36 cellular contexts compared by ENCODE assay signal in genomic region chr4:10131202-10131601, GRCh38. TPM values are rescaled to one million over a fixed set of nuclear protein-coding genes. Genes with fewer than 3 reads are reported as not detected.
A peak's percentile ranks its signal among the peaks of the same experiment; 100 is the strongest.
DNase-seq lines count a peak whose midpoint lies in the region; ATAC-seq, FAIRE-seq and TF ChIP-seq lines count a peak whose summit lies in the region.
"Had no signal": no experiment of that assay in that cellular context is flagged by ENCODE, and none has a peak within 500 bp of the region (broad histone marks: within the 10 kb centered on the region; RNA-seq: fewer than 3 reads in every experiment).

No MANE protein-coding gene starts in this region.

- H3K18ac ChIP-seq in neuronal stem cell (ENCODE audit: low read length) = peak overlapping the region; percentile 55

- no peaks in the 10 kb centered on the region for H3K9me3 ChIP-seq in HepG2 (ENCODE audit: low read length)
- no peaks in the 10 kb centered on the region for H3K9me3 ChIP-seq in right lobe of liver
- no peaks in the 10 kb centered on the region for H3K9me3 ChIP-seq in K562 (replicated peaks; ENCODE audit: control insufficient read depth, insufficient read depth, low read depth, low read length)
- H3K9me3 ChIP-seq in neuronal stem cell (replicated peaks in 1 of 2; ENCODE audit: control insufficient read depth in 2 of 2, insufficient read depth in 1 of 2, low read depth in 1 of 2, low read length in 2 of 2) = no peaks in the 10 kb centered on the region
- H3K9me3 ChIP-seq: A549, BE2C, Caco-2 had no signal

- no peak overlapping the region for H3K4ac ChIP-seq in neuronal stem cell (ENCODE audit: low read length)

- TF ChIP-seq EP300 in HepG2 (IDR thresholded peaks at IDR 0.05; ENCODE audit: low read depth in 2 of 2, low read length in 2 of 2) (no peak), HepG2 (CRISPR knock-in tag; IDR thresholded peaks at IDR 0.05; ENCODE audit: borderline replicate concordance) (no peak), K562 (IDR thresholded peaks at IDR 0.05; ENCODE audit: low read length) (no peak)

- H4K20me1 ChIP-seq in HepG2 (ENCODE audit: insufficient read depth, low read length) (no peaks in the 10 kb centered on the region), K562 (replicated peaks; ENCODE audit: control insufficient read depth, insufficient read depth, low read length) (no peaks in the 10 kb centered on the region)
- H4K20me1 ChIP-seq: BLaER1; BLaER1 treated with 17β-estradiol and CSF1 and Interleukin-3, amounts not matched to agents 10 nM and 100 nM had no signal

- BruUV-seq in HepG2 (replicated peaks; lab: Mats Ljungman, UMichigan) (no TSS peak), K562 (replicated peaks; lab: Mats Ljungman, UMichigan) (no TSS peak), Calu3 (replicated peaks; lab: Mats Ljungman, UMichigan) (no TSS peak)

- no peak overlapping the region for H2BK120ac ChIP-seq in neuronal stem cell (ENCODE audit: low read depth, low read length)

- H3K36me3 ChIP-seq in HepG2 (replicated peaks in 1 of 2; ENCODE audit: control insufficient read depth in 1 of 2, insufficient read depth in 2 of 2, low read length in 2 of 2) (no peaks in the 10 kb centered on the region), right lobe of liver (no peaks in the 10 kb centered on the region), K562 (ENCODE audit: control insufficient read depth, insufficient read depth, low read length) (no peaks in the 10 kb centered on the region), neuronal stem cell (replicated peaks in 1 of 2; ENCODE audit: control insufficient read depth in 2 of 2, insufficient read depth in 2 of 2, low read length in 2 of 2) (no peaks in the 10 kb centered on the region)
- H3K36me3 ChIP-seq: BE2C; BLaER1; BLaER1 treated with 17β-estradiol and CSF1 and Interleukin-3, amounts not matched to agents 10 nM and 100 nM had no signal

- peak overlapping the region; percentile 5 for H2AK5ac ChIP-seq in neuronal stem cell (ENCODE audit: low read depth, low read length)

- in situ Hi-C loops in HepG2 (cut with HindIII; ENCODE audit: extremely low pct_ligation_motif_present, low pct_unique_long_range_greater_than_20kb) = no loop called here
- in situ Hi-C loops in K562 (cut with MboI) = no loop called here

- H3K9me3 Mint-ChIP-seq in Calu3 (ENCODE audit: low read depth, unreplicated experiment) = no peaks in the 10 kb centered on the region
- H3K9me3 Mint-ChIP-seq: CD4-positive, alpha-beta memory T cell; CD4-positive, alpha-beta T cell; CD4-positive, CD25-positive, alpha-beta regulatory T cell; CD8-positive, alpha-beta memory T cell; CD8-positive, alpha-beta T cell had no signal

- H3K4me2 ChIP-seq in HepG2 (ENCODE audit: low read depth, low read length) (no peak overlapping the region), K562 (ENCODE audit: insufficient read depth, low read length) (no peak overlapping the region), neuronal stem cell (ENCODE audit: insufficient read depth, low read length, poor library complexity, severe bottlenecking) (no peak overlapping the region)
- H3K4me2 ChIP-seq: A549, BLaER1 had no signal

- POLR2A ChIA-PET in HepG2 (lab: Yijun Ruan, JAX) (interaction anchor here (2.2 kb wide), 1 partner anchor 10 kb away, joined by 12 read pairs; no protein-coding TSS in a partner anchor), K562 (lab: Yijun Ruan, JAX) (interaction anchor here (11.9 kb wide), 1 partner anchor 11 kb away, joined by 216 read pairs; the partner anchor contains the start of gene WDR1)

- H2BK15ac ChIP-seq in neuronal stem cell (ENCODE audit: low read length) = no peak overlapping the region

- no peak overlapping the region for H3K14ac ChIP-seq in neuronal stem cell (ENCODE audit: low read length)

- H3K4me3 ChIP-seq in HepG2 (replicated peaks in 1 of 3; ENCODE audit: insufficient read depth in 1 of 3, low read depth in 2 of 3, low read length in 3 of 3) = no peak overlapping the region
- H3K4me3 ChIP-seq in right lobe of liver = no peak overlapping the region
- no peak overlapping the region for H3K4me3 ChIP-seq in K562
- H3K4me3 ChIP-seq in neuronal stem cell (ENCODE audit: low read length in 2 of 2) = no peak overlapping the region
- H3K4me3 ChIP-seq: A549; BLaER1; BLaER1 treated with 17β-estradiol and CSF1 and Interleukin-3, amounts not matched to agents 10 nM and 100 nM had no signal

- no peak overlapping the region for H2BK5ac ChIP-seq in neuronal stem cell (ENCODE audit: low read length)

- ATAC-seq in HepG2 (peak; percentile 13; the same call in 1 of the 3 replicates), right lobe of liver (no peak), K562 (no peak), esophagus mucosa (peak; percentile 15), GM21423 (IDR thresholded peaks at IDR 0.05; ENCODE audit: unreplicated experiment) (no peak)
- ATAC-seq: A549; CD8-positive, alpha-beta T cell had no signal

- 70% methylated on average over 8 of the region's 10 CpGs for WGBS in HepG2 (ENCODE audit: low lambda C conversion rate)
- WGBS in right lobe of liver (ENCODE audit: insufficient coverage, low coverage, low lambda C conversion rate, missing lambda C conversion rate) = no CpG with 5 or more reads among the region's 10 CpGs
- 8% methylated on average over 8 of the region's 10 CpGs for WGBS in K562 (ENCODE audit: insufficient coverage, low coverage, missing lambda C conversion rate)
- WGBS in neuronal stem cell (ENCODE audit: extremely low coverage in 2 of 2, insufficient read length in 2 of 2, insufficient replicate concordance in 1 of 2), 2 donors = no CpG with 5 or more reads among the region's 10 CpGs

- H3K79me2 ChIP-seq in HepG2 (ENCODE audit: insufficient read depth, low read length) (no peaks in the 10 kb centered on the region), K562 (ENCODE audit: control insufficient read depth, insufficient read depth, low read length) (no peaks in the 10 kb centered on the region)

- H3K9me1 ChIP-seq in K562 (ENCODE audit: control insufficient read depth, insufficient read depth, low read length) = no peaks in the 10 kb centered on the region

- no peaks in the 10 kb centered on the region for H3K79me1 ChIP-seq in neuronal stem cell (ENCODE audit: low read depth, low read length)

- no peak overlapping the region for H3K27ac Mint-ChIP-seq in Calu3 (ENCODE audit: unreplicated experiment)
- H3K27ac Mint-ChIP-seq: B cell; CD4-positive, alpha-beta memory T cell; CD4-positive, alpha-beta T cell; CD8-positive, alpha-beta memory T cell; CD8-positive, alpha-beta T cell had no signal

- no peak overlapping the region for H3K9ac ChIP-seq in HepG2 (ENCODE audit: insufficient read depth, low read depth, low read length)
- H3K9ac ChIP-seq in K562 (ENCODE audit: insufficient read depth in 1 of 2, low read depth in 2 of 2, low read length in 2 of 2) = no peak overlapping the region; a peak in 1 of 4 replicates
- no peak overlapping the region for H3K9ac ChIP-seq in neuronal stem cell (ENCODE audit: low read depth, low read length, poor library complexity)
- H3K9ac ChIP-seq: BLaER1; BLaER1 treated with 17β-estradiol and CSF1 and Interleukin-3, amounts not matched to agents 10 nM and 100 nM had no signal

- H3K4me1 Mint-ChIP-seq in Calu3 (ENCODE audit: low read depth, unreplicated experiment) = no peaks in the 10 kb centered on the region
- H3K4me1 Mint-ChIP-seq: B cell; CD4-positive, alpha-beta memory T cell; CD4-positive, CD25-positive, alpha-beta regulatory T cell; CD8-positive, alpha-beta memory T cell had no signal

- CTCF ChIA-PET in HepG2 (lab: Yijun Ruan, JAX; ENCODE audit: low intra/inter-chr PET ratio, low total read pairs) = no interaction called here
- CTCF ChIA-PET in K562 (lab: Yijun Ruan, JAX; ENCODE audit: low intra/inter-chr PET ratio) = no interaction called here
- CTCF ChIA-PET in Calu3 (lab: Charles Lee) = no interaction called here

- H3K23ac ChIP-seq in neuronal stem cell (ENCODE audit: low read depth, low read length, poor library complexity) = no peak overlapping the region

- TF ChIP-seq POLR2A in HepG2 (IDR thresholded peaks at IDR 0.05; ENCODE audit: insufficient read depth in 1 of 2, low read depth in 2 of 2, low read length in 2 of 2) (no peak), right lobe of liver (IDR thresholded peaks at IDR 0.05) (no peak), K562 (conservative IDR thresholded peaks at IDR 0.05) (no peak)

- no peaks in the 10 kb centered on the region for H3K36me3 Mint-ChIP-seq in Calu3 (ENCODE audit: insufficient read depth, unreplicated experiment)
- H3K36me3 Mint-ChIP-seq: CD14-positive monocyte; CD4-positive, alpha-beta memory T cell; CD4-positive, CD25-positive, alpha-beta regulatory T cell; CD8-positive, alpha-beta memory T cell; CD8-positive, alpha-beta T cell had no signal

- TF ChIP-seq RAD21 in HepG2 (CRISPR knock-in tag; IDR thresholded peaks at IDR 0.05) (no peak), K562 (CRISPR knock-in tag; conservative IDR thresholded peaks at IDR 0.05 in 1 of 2, IDR thresholded peaks at IDR 0.05 in 1 of 2) (no peak)

- peaks cover 22% of the 10 kb centered on the region for H3K4me1 ChIP-seq in HepG2 (ENCODE audit: insufficient read depth, low read length)
- no peaks in the 10 kb centered on the region for H3K4me1 ChIP-seq in right lobe of liver
- no peaks in the 10 kb centered on the region; a peak in 1 of 5 replicates for H3K4me1 ChIP-seq in K562 (replicated peaks in 1 of 2; ENCODE audit: control insufficient read depth in 2 of 2, insufficient read depth in 2 of 2, low read length in 2 of 2)
- no peaks in the 10 kb centered on the region for H3K4me1 ChIP-seq in neuronal stem cell (ENCODE audit: control insufficient read depth in 2 of 2, insufficient read depth in 1 of 2, low read depth in 1 of 2, low read length in 2 of 2)
- H3K4me1 ChIP-seq: A549, BE2C had no signal

- H2BK12ac ChIP-seq in neuronal stem cell (ENCODE audit: low read length) = no peak overlapping the region

- peaks cover 0 to 7% of the 10 kb centered on the region in 2 experiments; a peak in 1 of 5 replicates for H3K27me3 ChIP-seq in HepG2 (ENCODE audit: control insufficient read depth in 1 of 2, insufficient read depth in 2 of 2, low read length in 2 of 2)
- no peaks in the 10 kb centered on the region for H3K27me3 ChIP-seq in right lobe of liver
- peaks cover 31 to 63% of the 10 kb centered on the region in 2 experiments; a peak in 4 of 5 replicates for H3K27me3 ChIP-seq in K562 (ENCODE audit: control insufficient read depth in 2 of 2, insufficient read depth in 2 of 2, low read length in 2 of 2)
- peaks cover 0 to 12% (median 0%) of the 10 kb centered on the region in 3 experiments for H3K27me3 ChIP-seq in neuronal stem cell (ENCODE audit: control insufficient read depth in 3 of 3, insufficient read depth in 3 of 3, low read depth in 1 of 3, low read length in 3 of 3)
- H3K27me3 ChIP-seq: BE2C; BLaER1; BLaER1 treated with 17β-estradiol and CSF1 and Interleukin-3, amounts not matched to agents 10 nM and 100 nM had no signal

- peaks cover 18% of the 10 kb centered on the region for H3K27me3 Mint-ChIP-seq in Calu3 (ENCODE audit: unreplicated experiment)
- H3K27me3 Mint-ChIP-seq: CD4-positive, alpha-beta T cell; CD4-positive, CD25-positive, alpha-beta regulatory T cell had no signal

- DNase-seq in HepG2 (ENCODE audit: low spot score) (no peak), right lobe of liver (no peak), K562 (ENCODE audit: extremely low read depth in 1 of 4, low spot score in 3 of 4) (no peak), neuronal stem cell (ENCODE audit: low spot score) (no peak), Calu3 (no peak), NCI-H2029 (lab: John Stamatoyannopoulos, UW) (no peak)
- DNase-seq: 8988T; ACHN; AML-193; BE2C; C1 segment of cervical spinal cord; Caco-2; CD4-positive, alpha-beta memory T cell; CD4-positive, alpha-beta T cell; CD4-positive, CD25-positive, alpha-beta regulatory T cell; CD8-positive, alpha-beta memory T cell; CD8-positive, alpha-beta T cell; COR-L47; DMS 273 treated with DMSO at 0.1 percent for 48 hours; DMS153; DMS53; DMS79; DMS79 treated with DMSO at 0.1 percent for 48 hours; DND-41; EL had no signal

- intact Hi-C loops in HepG2 (cut with micrococcal nuclease; ENCODE audit: unreplicated experiment) (no loop called here), right lobe of liver (cut with DNase I) (no loop called here), K562 (cut with micrococcal nuclease) (no loop called here), Calu3 (cut with micrococcal nuclease; ENCODE audit: unreplicated experiment) (no loop called here)

- no peak for FAIRE-seq in HepG2 (lab: Jason Lieb, UNC)
- no peak for FAIRE-seq in K562 (lab: Jason Lieb, UNC)
- FAIRE-seq: A204.1, A549, D721Med had no signal

- H4K8ac ChIP-seq in neuronal stem cell (ENCODE audit: low read depth, low read length) = no peak overlapping the region

- no peak overlapping the region for H3K4me3 Mint-ChIP-seq in Calu3 (ENCODE audit: low read depth, unreplicated experiment)
- H3K4me3 Mint-ChIP-seq: B cell; CD14-positive monocyte; CD4-positive, alpha-beta memory T cell; CD4-positive, alpha-beta T cell; CD4-positive, CD25-positive, alpha-beta regulatory T cell; CD8-positive, alpha-beta memory T cell; CD8-positive, alpha-beta T cell had no signal

- H3K27ac ChIP-seq in HepG2 (ENCODE audit: extremely low read length, insufficient read depth, low read length) = no peak overlapping the region
- H3K27ac ChIP-seq in right lobe of liver = no peak overlapping the region
- no peak overlapping the region for H3K27ac ChIP-seq in K562 (ENCODE audit: extremely low read depth, low read depth, low read length)
- no peak overlapping the region for H3K27ac ChIP-seq in neuronal stem cell (replicated peaks; ENCODE audit: low read length)
- H3K27ac ChIP-seq: 22Rv1; A549; BLaER1; BLaER1 treated with 17β-estradiol and CSF1 and Interleukin-3, amounts not matched to agents 10 nM and 100 nM; C4-2B had no signal

- no peak overlapping the region for H4K91ac ChIP-seq in neuronal stem cell (ENCODE audit: low read depth, low read length, poor library complexity)

- no peak overlapping the region for H2AFZ ChIP-seq in HepG2 (ENCODE audit: low read length)
- no peak overlapping the region for H2AFZ ChIP-seq in K562 (ENCODE audit: low read depth, low read length)
- no peak overlapping the region for H2AFZ ChIP-seq in neuronal stem cell (ENCODE audit: low read length)

- TF ChIP-seq CTCF in HepG2 (CRISPR knock-in tag; IDR thresholded peaks at IDR 0.05) (no peak), right lobe of liver (IDR thresholded peaks at IDR 0.05) (no peak), K562 (IDR thresholded peaks at IDR 0.05 in 2 of 3, conservative IDR thresholded peaks at IDR 0.05 in 1 of 3; ENCODE audit: insufficient read depth in 2 of 3, low read depth in 1 of 3, low read length in 3 of 3) (no peak), Calu3 (IDR thresholded peaks at IDR 0.05; ENCODE audit: unreplicated experiment) (no peak)

RNA-seq across cellular contexts. Expression of gene WDR1, which starts 14.6 kb away (rescaled TPM):
- 106 and 120 TPM in 2 replicates for total RNA-seq in HepG2 (2016; rRNA removed; fragmentation: Illumina TruSeq; extraction: Trizol)
- total RNA-seq in HepG2 (2016; cell fraction: cytosol; rRNA removed; fragmentation: Illumina TruSeq; extraction: Trizol; ENCODE audit: low read depth) = 50.7 and 51.7 TPM in 2 replicates
- total RNA-seq in HepG2 (2016; cell fraction: insoluble cytoplasmic fraction; rRNA removed; fragmentation: Illumina TruSeq; extraction: Trizol) = 98.1 and 109 TPM in 2 replicates
- 54.9 and 56.0 TPM in 2 replicates for total RNA-seq in HepG2 (2016; cell fraction: membrane; rRNA removed; fragmentation: Illumina TruSeq; extraction: Trizol)
- total RNA-seq in HepG2 (2016; cell fraction: nucleus; rRNA removed; fragmentation: Illumina TruSeq; extraction: Trizol) = 57.3 and 65.4 TPM in 2 replicates
- polyA plus RNA-seq in HepG2 (2011; rRNA removed) = 198 and 199 TPM in 2 replicates
- 187 and 226 TPM in 2 replicates for polyA plus RNA-seq in HepG2 (2011; cell fraction: cytosol; rRNA removed)
- 166 and 177 TPM in 2 replicates for polyA plus RNA-seq in HepG2 (2011; cell fraction: nucleus; rRNA removed)
- 117 and 122 TPM in 2 replicates for polyA plus RNA-seq in HepG2 (2012)
- 33.9 and 35.4 TPM in 2 replicates for polyA plus RNA-seq in HepG2 (2016; cell fraction: cytosol; fragmentation: Illumina TruSeq; extraction: Trizol; ENCODE audit: low read depth)
- polyA plus RNA-seq in HepG2 (2016; cell fraction: insoluble cytoplasmic fraction; fragmentation: Illumina TruSeq; extraction: Trizol; ENCODE audit: low read depth) = 136 and 179 TPM in 2 replicates
- 47.7 and 51.7 TPM in 2 replicates for polyA plus RNA-seq in HepG2 (2016; cell fraction: membrane; fragmentation: Illumina TruSeq; extraction: Trizol; ENCODE audit: low read depth)
- 118 and 124 TPM in 2 replicates for polyA plus RNA-seq in HepG2 (2016; cell fraction: nucleus; fragmentation: Illumina TruSeq; extraction: Trizol; ENCODE audit: insufficient read depth, low read depth)
- 149 and 296 TPM in 2 replicates for polyA minus RNA-seq in HepG2 (2011; rRNA and poly(A)+ RNA removed; ENCODE audit: low replicate concordance)
- polyA minus RNA-seq in HepG2 (2011; cell fraction: cytosol; rRNA and poly(A)+ RNA removed) = 111 and 136 TPM in 2 replicates
- 82.2 and 96.2 TPM in 2 replicates for polyA minus RNA-seq in HepG2 (2011; cell fraction: nucleus; rRNA and poly(A)+ RNA removed)
- 100 to 1,000 TPM in 1 of 6 experiments, 10 to 100 TPM in 5; 65.1 to 149 (median 76.4) TPM for total RNA-seq in right lobe of liver
- 72.4 and 125 TPM in 2 replicates for total RNA-seq in K562 (2011; cell fraction: chromatin; rRNA removed; ENCODE audit: low replicate concordance)
- 75.3 and 90.2 TPM in 2 replicates for total RNA-seq in K562 (2011; cell fraction: nucleolus; rRNA removed)
- 64.2 and 70.3 TPM in 2 replicates for total RNA-seq in K562 (2011; cell fraction: nucleoplasm; rRNA removed)
- 151 and 154 TPM in 2 replicates for total RNA-seq in K562 (2014; rRNA removed)
- total RNA-seq in K562 (2014; rRNA removed; fragmentation: Illumina TruSeq; extraction: Trizol) = 111 and 112 TPM in 2 replicates
- total RNA-seq in K562 (2015; rRNA removed; fragmentation: Illumina TruSeq; extraction: Trizol) = 120 and 124 TPM in 2 replicates
- 186 and 213 TPM in 2 replicates for total RNA-seq in K562 (2021)
- 140 and 186 TPM in 2 replicates for polyA plus RNA-seq in K562 (2011; rRNA removed)
- polyA plus RNA-seq in K562 (2011; cell fraction: cytosol; rRNA removed) = 176 and 298 TPM in 2 replicates
- 133 and 190 TPM in 2 replicates for polyA plus RNA-seq in K562 (2011; cell fraction: nucleus; rRNA removed)
- polyA plus RNA-seq in K562 (2012) = 144 and 177 TPM in 2 replicates
- polyA plus RNA-seq in K562 (2014; fragmentation: Illumina TruSeq; extraction: Trizol) = 139 and 149 TPM in 2 replicates
- polyA plus RNA-seq in K562 (2014; fragmentation: Nextera tagmentation; extraction: Ambion mirVana) = 10 to 100 TPM; 16.1 to 23.0 TPM
- polyA plus RNA-seq in K562 (2014; rRNA removed) = 120 and 125 TPM in 2 replicates
- polyA minus RNA-seq in K562 (2011; rRNA and poly(A)+ RNA removed) = 188 and 256 TPM in 2 replicates
- 111 and 132 TPM in 2 replicates for polyA minus RNA-seq in K562 (2011; cell fraction: cytosol; rRNA and poly(A)+ RNA removed)
- 53.7 and 56.2 TPM in 2 replicates for polyA minus RNA-seq in K562 (2011; cell fraction: nucleus; rRNA and poly(A)+ RNA removed)
- 253 TPM for total RNA-seq in esophagus mucosa
- polyA plus RNA-seq in neuronal stem cell (2013, experiment 1 of 2) = 78.8 TPM
- 78.7 TPM for polyA plus RNA-seq in neuronal stem cell (2013, experiment 2 of 2)
- 188 and 199 TPM in 2 replicates for total RNA-seq in Calu3 (2022)

Comparison
In these comparisons a context has a peak if more than half of its experiments do, and no peak if none do; other contexts are left out.
1. ATAC-seq: peak in HepG2 (single experiment) and esophagus mucosa (single experiment); none in right lobe of liver (0 of 4), K562 (single experiment) and GM21423 (single experiment).
2. Of the 241 proteins assayed by ChIP-seq in both HepG2 and K562: peak only in HepG2: none; only in K562: CREM; in both: none; in neither: 240.